Comparison of ENCODE assay signal across 1 cellular context in genomic region chr22:20317402-20318042, GRCh38.
A peak's percentile ranks its signal among the peaks of the same experiment; 100 is the strongest.
TF ChIP-seq lines count a peak whose summit lies in the region.

No MANE protein-coding gene starts in this region.

TF ChIP-seq in HEK293, 187 proteins besides CTCF, POLR2A, EP300 and RAD21:
- TF ChIP-seq ZBTB17 (tag by site-specific recombination; IDR thresholded peaks at IDR 0.05) (0 out of 2 replicates have a peak, but pooled peaks have one; percentile 20), ZNF335 (tag by site-specific recombination; conservative IDR thresholded peaks at IDR 0.05) (0 out of 2 replicates have a peak, but pooled peaks have one; percentile 36), ZNF654 (tag by site-specific recombination; IDR thresholded peaks at IDR 0.05; ENCODE audit: low read depth) (peak; percentile 60)
